Comparison of ENCODE assay signal across 2 cellular contexts in genomic region chr7:20283385-20283784, GRCh38.
TF ChIP-seq lines count a peak whose summit lies in the region.

No MANE protein-coding gene starts in this region.

TF ChIP-seq in GM12878, 131 proteins besides CTCF, POLR2A, EP300 and RAD21 (continued from another document):
- 0 out of 2 replicates have a peak, but pooled peaks have one; percentile 45 for TF ChIP-seq MLLT1 (IDR thresholded peaks at IDR 0.05)
- TF ChIP-seq GATAD2B (conservative IDR thresholded peaks at IDR 0.05; ENCODE audit: low read depth), result no peak; the same call in 1 of the 2 replicates
- TF ChIP-seq POLR2AphosphoS5 (IDR thresholded peaks at IDR 0.05; ENCODE audit: low read length), result no peak

TF ChIP-seq in HEK293T, 16 proteins besides CTCF, POLR2A, EP300 and RAD21 (continued from another document):
- TF ChIP-seq FOXA1 (IDR thresholded peaks at IDR 0.05), result no peak
- no peak for TF ChIP-seq FOXM1 (IDR thresholded peaks at IDR 0.05; ENCODE audit: borderline replicate concordance)
- no peak for TF ChIP-seq HDGF (IDR thresholded peaks at IDR 0.05; ENCODE audit: borderline replicate concordance)
- no peak for TF ChIP-seq CTBP1 (IDR thresholded peaks at IDR 0.05; ENCODE audit: borderline replicate concordance)
